8 cellular contexts compared by ENCODE assay signal in the genomic region with DNA sequence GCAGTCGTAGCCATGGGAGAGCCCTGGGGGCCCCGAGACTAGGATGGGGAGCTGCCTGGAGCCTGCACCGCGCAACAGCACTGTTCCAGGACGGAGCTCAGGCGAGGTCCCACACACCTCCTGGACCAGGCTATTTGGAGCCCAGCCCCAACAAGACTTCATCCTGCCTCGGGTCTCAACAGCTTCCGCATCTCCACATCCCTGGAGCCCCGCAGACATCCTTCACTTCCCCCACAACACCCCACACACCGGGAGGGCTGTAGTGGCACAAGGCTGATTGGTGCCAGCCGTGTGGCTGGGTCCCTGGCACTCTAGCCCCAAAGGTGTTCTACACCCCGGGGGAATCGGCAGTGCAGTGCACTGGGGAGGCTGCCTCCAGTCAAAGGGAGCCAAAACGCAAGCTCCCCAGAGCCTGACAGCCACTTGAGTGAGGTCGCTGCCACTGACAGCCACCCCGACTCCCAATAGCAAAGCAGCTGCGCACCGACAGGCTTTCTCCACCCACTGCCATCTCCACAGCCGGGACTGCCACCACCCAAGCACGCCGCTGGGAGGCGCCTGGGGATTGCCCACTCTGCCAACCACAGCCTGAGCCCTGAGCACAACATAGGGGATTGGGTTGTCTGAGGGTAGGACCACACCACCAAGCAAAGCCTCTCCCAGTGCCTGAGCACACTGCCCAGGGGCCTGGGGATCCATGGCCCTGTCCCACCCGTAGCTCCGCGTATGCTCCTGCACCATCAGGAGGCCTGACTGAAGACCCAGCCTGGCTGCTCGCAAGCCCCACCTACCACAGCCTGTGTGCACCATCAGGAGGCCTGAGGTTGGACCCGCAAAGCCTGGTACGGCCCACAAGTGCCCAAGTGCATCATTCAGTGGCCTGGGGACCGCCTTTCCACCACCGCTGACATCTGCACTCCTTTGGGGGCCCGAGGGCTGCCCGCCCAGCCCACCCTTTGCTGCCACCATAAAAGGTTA. TPM values are rescaled to one million over a fixed set of nuclear protein-coding genes. Genes with fewer than 3 reads are reported as not detected.
A peak's percentile ranks its signal among the peaks of the same experiment; 100 is the strongest.
DNase-seq lines count a peak whose midpoint lies in the region; ATAC-seq lines count a peak whose summit lies in the region.

No MANE protein-coding gene starts in this region.

- DNase-seq in 8988T (peak; percentile 70), NCI-H82 treated with DMSO at 0.1 percent for 48 hours (lab: John Stamatoyannopoulos, UW; ENCODE audit: unreplicated experiment) (peak; percentile 52), epidermal melanocyte (ENCODE audit: insufficient read length, low spot score) (peak; percentile 53), mucosa of gallbladder (ENCODE audit: low spot score) (peak; percentile 86)
- peak; percentile 83 to 87 for DNase-seq in activated CD8-positive, alpha-beta memory T cell treated with anti-CD3 and anti-CD28 coated beads for 4 hours (ENCODE audit: low read depth in 2 of 2)
- peak; percentile 84 for DNase-seq in stimulated activated CD8-positive, alpha-beta memory T cell treated with anti-CD3 and anti-CD28 coated beads, Interleukin-7, amount 100 ng/mL, for 24 hours (ENCODE audit: low read depth)

- ATAC-seq in GM18517 (IDR thresholded peaks at IDR 0.05; ENCODE audit: unreplicated experiment), result peak; percentile 92
- ATAC-seq in HG03039 (IDR thresholded peaks at IDR 0.05; ENCODE audit: unreplicated experiment), result peak; percentile 91

RNA-seq across cellular contexts. Expression of a gene that starts 13.2 kb away (rescaled TPM):
- not detected for total RNA-seq in mucosa of gallbladder

RNA-seq across cellular contexts. Expression of a gene that starts 53.4 kb away (rescaled TPM):
- total RNA-seq in mucosa of gallbladder, result 18.4 TPM

RNA-seq across cellular contexts. Expression of a gene that starts 55.0 kb away (rescaled TPM):
- total RNA-seq in mucosa of gallbladder, result 10.1 TPM

Comparison
In these comparisons a context has a peak if more than half of its experiments do, and no peak if none do; other contexts are left out.
1. Peak in every context shown above with its lines: DNase-seq and ATAC-seq.